Comparison of ENCODE assay signal across 1 cellular context in genomic region chr18:3415110-3415509, GRCh38.
TF ChIP-seq lines count a peak whose summit lies in the region.

No MANE protein-coding gene starts in this region.

TF ChIP-seq in H1, 55 proteins besides CTCF, POLR2A, EP300 and RAD21:
- TF ChIP-seq RFX5 (IDR thresholded peaks at IDR 0.05; ENCODE audit: borderline replicate concordance, low read depth, low read length) (no peak), SP2 (IDR thresholded peaks at IDR 0.05; ENCODE audit: low read length) (no peak), CHD1 (IDR thresholded peaks at IDR 0.05; ENCODE audit: low read depth, low read length) (no peak), EGR1 (IDR thresholded peaks at IDR 0.05; ENCODE audit: borderline replicate concordance, low read depth, low read length) (no peak), CEBPB (IDR thresholded peaks at IDR 0.05; ENCODE audit: low read depth, low read length) (peak; percentile 61; the same call in 1 of the 2 replicates)
